In the genomic region with DNA sequence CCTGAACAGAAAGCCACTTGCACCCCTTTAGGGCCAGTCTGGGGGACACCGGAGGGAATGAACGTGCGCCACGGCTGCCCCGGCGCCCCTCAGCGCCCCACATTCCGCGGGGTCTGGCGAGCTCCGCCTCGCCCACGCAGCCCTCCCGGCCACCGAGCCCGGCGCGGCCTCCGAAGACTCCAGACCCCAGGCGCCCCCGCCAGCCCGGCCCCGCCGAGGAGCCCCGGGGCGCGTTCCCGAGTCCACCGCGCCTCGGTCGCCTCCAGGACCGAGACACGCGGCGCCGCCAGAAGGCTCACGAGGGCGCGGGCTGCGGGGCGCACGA, we compare ENCODE assay signal across 1 cellular context.
TF ChIP-seq lines count a peak whose summit lies in the region.

No MANE protein-coding gene starts in this region.

TF ChIP-seq in K562, 482 proteins besides CTCF, POLR2A, EP300 and RAD21:
- TF ChIP-seq NR2C2 (CRISPR knock-in tag; IDR thresholded peaks at IDR 0.05) = no peak
- TF ChIP-seq NR2C2 (tag; IDR thresholded peaks at IDR 0.05) = peak; percentile 72; the same call in 1 of the 2 replicates
- TF ChIP-seq CHD2 (IDR thresholded peaks at IDR 0.05; ENCODE audit: low read depth, low read length) = no peak
- TF ChIP-seq, protein P1, sequence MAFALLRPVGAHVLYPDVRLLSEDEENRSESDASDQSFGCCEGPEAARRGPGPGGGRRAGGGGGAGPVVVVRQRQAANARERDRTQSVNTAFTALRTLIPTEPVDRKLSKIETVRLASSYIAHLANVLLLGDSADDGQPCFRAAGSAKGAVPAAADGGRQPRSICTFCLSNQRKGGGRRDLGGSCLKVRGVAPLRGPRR (CRISPR knock-in tag; IDR thresholded peaks at IDR 0.05) = 0 out of 2 replicates have a peak, but pooled peaks have one; percentile 56
- TF ChIP-seq, protein P2, sequence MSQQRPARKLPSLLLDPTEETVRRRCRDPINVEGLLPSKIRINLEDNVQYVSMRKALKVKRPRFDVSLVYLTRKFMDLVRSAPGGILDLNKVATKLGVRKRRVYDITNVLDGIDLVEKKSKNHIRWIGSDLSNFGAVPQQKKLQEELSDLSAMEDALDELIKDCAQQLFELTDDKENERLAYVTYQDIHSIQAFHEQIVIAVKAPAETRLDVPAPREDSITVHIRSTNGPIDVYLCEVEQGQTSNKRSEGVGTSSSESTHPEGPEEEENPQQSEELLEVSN (IDR thresholded peaks at IDR 0.05; ENCODE audit: borderline replicate concordance in 1 of 2, extremely low read depth in 1 of 2, insufficient read depth in 1 of 2, insufficient read length in 1 of 2, low read depth in 1 of 2, low read length in 1 of 2, poor library complexity in 1 of 2, severe bottlenecking in 1 of 2) = peak in 1 of 2 experiments; percentile 41
- TF ChIP-seq CHD1 (IDR thresholded peaks at IDR 0.05; ENCODE audit: low read length) = peak; percentile 50
- TF ChIP-seq RBM14 (IDR thresholded peaks at IDR 0.05; ENCODE audit: borderline replicate concordance, insufficient read depth, low read depth, low read length) = no peak
TF ChIP-seq in K562: peak in this region for 4.
